Comparison of ENCODE assay signal across 25 cellular contexts in genomic region chr3:105533955-105534354, GRCh38.
"Had no signal": no experiment of that assay in that cellular context is flagged by ENCODE, and none has a peak within 500 bp of the region (broad histone marks: within the 10 kb centered on the region; RNA-seq: fewer than 3 reads in every experiment).

No MANE protein-coding gene starts in this region.

- H3K27me3 Mint-ChIP-seq: activated CD4-positive, alpha-beta T cell treated with anti-CD3 and anti-CD28 coated beads, Interleukin-2, amount 10 ng/mL, durations not matched to agents 24 days and 14 days; activated CD8-positive, alpha-beta memory T cell treated with anti-CD3 and anti-CD28 coated beads, Interleukin-2, amount 10 ng/mL, durations not matched to agents 7 days and 5 days; activated CD8-positive, alpha-beta T cell treated with anti-CD3 and anti-CD28 coated beads for 36 hours; activated naive CD4-positive, alpha-beta T cell treated with anti-CD3 and anti-CD28 coated beads, Interleukin-2, amount 50 U/mL, for 24 hours; dendritic cell treated with granulocyte-macrophage colony-stimulating factor and Interleukin-4, amounts not matched to agents 40 ng/mL and 50 ng/mL, for 4 days; naive thymus-derived CD4-positive, alpha-beta T cell; progenitor cell of endocrine pancreas; stimulated activated naive CD8-positive, alpha-beta T cell treated with anti-CD3 and anti-CD28 coated beads, Interleukin-15, Interleukin-2, amounts not matched to agents 100 ng/mL and 50 ng/mL, for 24 hours had no signal

- H3K4me1 Mint-ChIP-seq: activated CD4-positive, alpha-beta T cell treated with anti-CD3 and anti-CD28 coated beads, Interleukin-2, amount 10 ng/mL, durations not matched to agents 24 days and 14 days; activated CD8-positive, alpha-beta memory T cell treated with anti-CD3 and anti-CD28 coated beads, Interleukin-2, amount 10 ng/mL, durations not matched to agents 7 days and 5 days; activated naive CD4-positive, alpha-beta T cell treated with anti-CD3 and anti-CD28 coated beads, Interleukin-2, amount 50 U/mL, for 24 hours; naive thymus-derived CD4-positive, alpha-beta T cell; neural progenitor cell had no signal

- H3K4me3 Mint-ChIP-seq: activated CD4-positive, alpha-beta T cell treated with anti-CD3 and anti-CD28 coated beads, Interleukin-2, amount 10 ng/mL, durations not matched to agents 24 days and 14 days; activated CD8-positive, alpha-beta memory T cell treated with anti-CD3 and anti-CD28 coated beads, Interleukin-2, amount 10 ng/mL, durations not matched to agents 7 days and 5 days; activated CD8-positive, alpha-beta T cell treated with anti-CD3 and anti-CD28 coated beads for 36 hours; activated naive CD4-positive, alpha-beta T cell treated with anti-CD3 and anti-CD28 coated beads, Interleukin-2, amount 50 U/mL, for 24 hours; activated T-helper 1 cell treated with anti-CD3 and anti-CD28 coated beads, Interleukin-12 subunit alpha, Interleukin-12 subunit beta, Interleukin-2, Interleukin-4 antibody, amounts not matched to agents 30 ng/mL and 10 ng/mL and 1 ng/mL, durations not matched to agents 14 hours and 24 hours and 36 hours; dendritic cell treated with granulocyte-macrophage colony-stimulating factor and Interleukin-4, amounts not matched to agents 40 ng/mL and 50 ng/mL, for 4 days; naive thymus-derived CD4-positive, alpha-beta T cell; neural progenitor cell; stimulated activated naive CD8-positive, alpha-beta T cell treated with anti-CD3 and anti-CD28 coated beads, Interleukin-15, Interleukin-2, amounts not matched to agents 100 ng/mL and 50 ng/mL, for 24 hours had no signal

- ATAC-seq: activated CD4-positive, CD25-positive, alpha-beta regulatory T cell treated with anti-CD3 and anti-CD28 coated beads, Interleukin-2, amount 50 U/mL, for 24 hours; activated CD8-positive, alpha-beta memory T cell treated with anti-CD3 and anti-CD28 coated beads, Interleukin-2, amount 10 ng/mL, durations not matched to agents 7 days and 5 days; activated CD8-positive, alpha-beta T cell treated with anti-CD3 and anti-CD28 coated beads for 36 hours; foreskin keratinocyte; left lobe of liver; lower lobe of right lung; mucosa of descending colon; naive thymus-derived CD4-positive, alpha-beta T cell had no signal

- H3K9me3 Mint-ChIP-seq: activated CD4-positive, alpha-beta T cell treated with anti-CD3 and anti-CD28 coated beads, Interleukin-2, amount 10 ng/mL, durations not matched to agents 24 days and 14 days; activated CD8-positive, alpha-beta T cell treated with anti-CD3 and anti-CD28 coated beads for 36 hours; activated naive CD4-positive, alpha-beta T cell treated with anti-CD3 and anti-CD28 coated beads, Interleukin-2, amount 50 U/mL, for 24 hours; activated T-helper 1 cell treated with anti-CD3 and anti-CD28 coated beads, Interleukin-12 subunit alpha, Interleukin-12 subunit beta, Interleukin-2, Interleukin-4 antibody, amounts not matched to agents 30 ng/mL and 10 ng/mL and 1 ng/mL, durations not matched to agents 14 hours and 24 hours and 36 hours; dendritic cell treated with granulocyte-macrophage colony-stimulating factor and Interleukin-4, amounts not matched to agents 40 ng/mL and 50 ng/mL, for 4 days; naive thymus-derived CD4-positive, alpha-beta T cell; neural progenitor cell; stimulated activated naive CD8-positive, alpha-beta T cell treated with anti-CD3 and anti-CD28 coated beads, Interleukin-15, Interleukin-2, amounts not matched to agents 100 ng/mL and 50 ng/mL, for 24 hours had no signal

- H3K27ac Mint-ChIP-seq: activated CD4-positive, alpha-beta T cell treated with anti-CD3 and anti-CD28 coated beads, Interleukin-2, amount 10 ng/mL, durations not matched to agents 24 days and 14 days; activated CD8-positive, alpha-beta memory T cell treated with anti-CD3 and anti-CD28 coated beads, Interleukin-2, amount 10 ng/mL, durations not matched to agents 7 days and 5 days; activated CD8-positive, alpha-beta T cell treated with anti-CD3 and anti-CD28 coated beads for 36 hours; activated naive CD4-positive, alpha-beta T cell treated with anti-CD3 and anti-CD28 coated beads, Interleukin-2, amount 50 U/mL, for 24 hours; activated T-helper 1 cell treated with anti-CD3 and anti-CD28 coated beads, Interleukin-12 subunit alpha, Interleukin-12 subunit beta, Interleukin-2, Interleukin-4 antibody, amounts not matched to agents 30 ng/mL and 10 ng/mL and 1 ng/mL, durations not matched to agents 14 hours and 24 hours and 36 hours; dendritic cell treated with granulocyte-macrophage colony-stimulating factor and Interleukin-4, amounts not matched to agents 40 ng/mL and 50 ng/mL, for 4 days; naive thymus-derived CD4-positive, alpha-beta T cell; neural progenitor cell; progenitor cell of endocrine pancreas had no signal

- H3K4me3 ChIP-seq: lower lobe of right lung, mucosa of descending colon, neural progenitor cell, tibial artery had no signal

- H3K36me3 Mint-ChIP-seq: activated naive CD4-positive, alpha-beta T cell treated with anti-CD3 and anti-CD28 coated beads, Interleukin-2, amount 50 U/mL, for 24 hours; neural progenitor cell had no signal

- H3K27ac ChIP-seq: foreskin keratinocyte, lower lobe of right lung, neural progenitor cell, tibial artery, VCaP had no signal

- H3K27me3 ChIP-seq: foreskin keratinocyte, neural progenitor cell, tibial artery had no signal

- H3K36me3 ChIP-seq: neural progenitor cell had no signal

- DNase-seq: activated CD4-positive, alpha-beta T cell treated with anti-CD3 and anti-CD28 coated beads, Interleukin-2, amount 10 ng/mL, durations not matched to agents 24 days and 14 days; activated CD8-positive, alpha-beta memory T cell treated with anti-CD3 and anti-CD28 coated beads, Interleukin-2, amount 10 ng/mL, durations not matched to agents 7 days and 5 days; activated CD8-positive, alpha-beta T cell treated with anti-CD3 and anti-CD28 coated beads for 36 hours; activated gamma-delta T cell; aorta; effector CD4-positive, alpha-beta T cell; foreskin keratinocyte; lower lobe of right lung; mesendoderm; mucosa of descending colon; naive thymus-derived CD4-positive, alpha-beta T cell; retina; stimulated activated CD4-positive, alpha-beta T cell treated with anti-CD3 and anti-CD28 coated beads, Interleukin-12 subunit alpha, Interleukin-12 subunit beta, amount 100 ng/mL, for 4 hours; stimulated activated CD4-positive, alpha-beta T cell treated with anti-CD3 and anti-CD28 coated beads, Interleukin-4, amount 100 ng/mL, for 4 hours; substantia nigra; tibial artery had no signal
